7 cellular contexts compared by ENCODE assay signal in the genomic region with DNA sequence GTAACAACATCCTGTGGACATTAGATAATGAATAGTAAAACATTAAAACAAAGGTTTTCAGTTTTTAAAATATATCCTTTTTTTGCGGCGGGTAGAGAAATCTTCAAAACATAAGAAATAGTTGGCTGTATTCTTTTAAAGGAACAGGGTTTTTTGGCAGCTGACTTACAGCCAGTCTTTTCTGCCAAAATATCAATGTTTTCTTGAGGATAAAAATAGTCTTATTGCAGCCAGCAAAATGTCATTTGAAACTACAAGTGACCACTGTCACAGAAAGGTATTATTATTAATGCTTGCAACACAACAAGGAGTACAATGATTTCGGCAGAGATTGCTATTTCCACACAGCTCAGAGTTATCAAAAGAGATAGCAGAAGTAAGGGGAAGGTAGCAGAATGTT. TPM values are rescaled to one million over a fixed set of nuclear protein-coding genes. Genes with fewer than 3 reads are reported as not detected.
"Had no signal": no experiment of that assay in that cellular context is flagged by ENCODE, and none has a peak within 500 bp of the region (broad histone marks: within the 10 kb centered on the region; RNA-seq: fewer than 3 reads in every experiment).

No MANE protein-coding gene starts in this region.

- H3K27ac ChIP-seq: GM23248 had no signal

- H3K27ac Mint-ChIP-seq: H9 had no signal

- H3K4me3 Mint-ChIP-seq: H9 had no signal

- DNase-seq: GM23248, H9, HCEC 1CT, IMR-90, KG1 had no signal

- H2AFZ ChIP-seq: GM23248 had no signal

- H3K4me3 ChIP-seq: GM23248, K562 had no signal

- ATAC-seq: K562 had no signal

RNA-seq across cellular contexts. Expression of gene OLFM3, which starts 21.4 kb away (rescaled TPM):
- total RNA-seq: GM23248, HT-29, IMR-90 had no signal
- polyA plus RNA-seq: GM23248, IMR-90, K562 had no signal
